1 cellular context compared by ENCODE assay signal in the genomic region with DNA sequence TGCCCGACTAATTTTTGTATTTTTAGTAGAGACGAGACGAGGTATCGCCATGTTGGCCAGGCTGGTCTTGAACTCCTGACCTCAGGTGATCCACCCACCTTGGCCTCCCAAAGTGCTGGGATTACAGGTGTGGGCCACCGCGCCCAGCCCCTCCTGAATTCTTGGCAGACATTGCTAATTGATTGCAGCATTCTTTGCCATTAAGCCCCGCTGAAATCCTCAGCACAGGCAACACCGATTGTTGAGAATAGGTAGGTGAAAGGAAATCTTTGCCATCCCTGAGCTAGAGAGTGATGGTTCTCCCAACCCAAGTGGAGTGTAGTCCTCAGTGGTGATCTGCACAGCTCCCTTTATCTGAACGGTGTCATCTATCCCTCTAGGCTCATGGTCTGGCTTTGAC.
TF ChIP-seq lines count a peak whose summit lies in the region.

No MANE protein-coding gene starts in this region.

TF ChIP-seq in SK-N-SH, 30 proteins besides CTCF, POLR2A, EP300 and RAD21 (continued from another document):
- TF ChIP-seq, protein P1, sequence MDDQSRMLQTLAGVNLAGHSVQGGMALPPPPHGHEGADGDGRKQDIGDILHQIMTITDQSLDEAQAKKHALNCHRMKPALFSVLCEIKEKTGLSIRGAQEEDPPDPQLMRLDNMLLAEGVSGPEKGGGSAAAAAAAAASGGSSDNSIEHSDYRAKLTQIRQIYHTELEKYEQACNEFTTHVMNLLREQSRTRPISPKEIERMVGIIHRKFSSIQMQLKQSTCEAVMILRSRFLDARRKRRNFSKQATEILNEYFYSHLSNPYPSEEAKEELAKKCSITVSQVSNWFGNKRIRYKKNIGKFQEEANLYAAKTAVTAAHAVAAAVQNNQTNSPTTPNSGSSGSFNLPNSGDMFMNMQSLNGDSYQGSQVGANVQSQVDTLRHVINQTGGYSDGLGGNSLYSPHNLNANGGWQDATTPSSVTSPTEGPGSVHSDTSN (IDR thresholded peaks at IDR 0.05): no peak
- TF ChIP-seq, protein P2, sequence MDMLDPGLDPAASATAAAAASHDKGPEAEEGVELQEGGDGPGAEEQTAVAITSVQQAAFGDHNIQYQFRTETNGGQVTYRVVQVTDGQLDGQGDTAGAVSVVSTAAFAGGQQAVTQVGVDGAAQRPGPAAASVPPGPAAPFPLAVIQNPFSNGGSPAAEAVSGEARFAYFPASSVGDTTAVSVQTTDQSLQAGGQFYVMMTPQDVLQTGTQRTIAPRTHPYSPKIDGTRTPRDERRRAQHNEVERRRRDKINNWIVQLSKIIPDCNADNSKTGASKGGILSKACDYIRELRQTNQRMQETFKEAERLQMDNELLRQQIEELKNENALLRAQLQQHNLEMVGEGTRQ (IDR thresholded peaks at IDR 0.05; ENCODE audit: borderline replicate concordance, low read depth, low read length): no peak
- TF ChIP-seq RXRA (IDR thresholded peaks at IDR 0.05; ENCODE audit: borderline replicate concordance, low read depth) (no peak), SIN3A (IDR thresholded peaks at IDR 0.05; ENCODE audit: borderline replicate concordance, low read depth, low read length) (no peak), NRF1 (IDR thresholded peaks at IDR 0.05; ENCODE audit: low read depth, low read length) (no peak), SMC3 (IDR thresholded peaks at IDR 0.05; ENCODE audit: low read depth, low read length) (no peak), TAF1 (IDR thresholded peaks at IDR 0.05; ENCODE audit: borderline replicate concordance, low read depth, low read length) (no peak), TEAD4 (IDR thresholded peaks at IDR 0.05; ENCODE audit: borderline replicate concordance, insufficient read depth) (no peak), MEF2A (IDR thresholded peaks at IDR 0.05; ENCODE audit: borderline replicate concordance, low read depth) (no peak), FOXJ3 (CRISPR knock-in tag; IDR thresholded peaks at IDR 0.05) (no peak), ELF1 (IDR thresholded peaks at IDR 0.05) (no peak), GABPA (IDR thresholded peaks at IDR 0.05; ENCODE audit: low read depth) (no peak), RFX5 (IDR thresholded peaks at IDR 0.05; ENCODE audit: low read length) (no peak), POLR2AphosphoS5 (IDR thresholded peaks at IDR 0.05; ENCODE audit: low read depth, low read length) (no peak)
- TF ChIP-seq, protein P3, sequence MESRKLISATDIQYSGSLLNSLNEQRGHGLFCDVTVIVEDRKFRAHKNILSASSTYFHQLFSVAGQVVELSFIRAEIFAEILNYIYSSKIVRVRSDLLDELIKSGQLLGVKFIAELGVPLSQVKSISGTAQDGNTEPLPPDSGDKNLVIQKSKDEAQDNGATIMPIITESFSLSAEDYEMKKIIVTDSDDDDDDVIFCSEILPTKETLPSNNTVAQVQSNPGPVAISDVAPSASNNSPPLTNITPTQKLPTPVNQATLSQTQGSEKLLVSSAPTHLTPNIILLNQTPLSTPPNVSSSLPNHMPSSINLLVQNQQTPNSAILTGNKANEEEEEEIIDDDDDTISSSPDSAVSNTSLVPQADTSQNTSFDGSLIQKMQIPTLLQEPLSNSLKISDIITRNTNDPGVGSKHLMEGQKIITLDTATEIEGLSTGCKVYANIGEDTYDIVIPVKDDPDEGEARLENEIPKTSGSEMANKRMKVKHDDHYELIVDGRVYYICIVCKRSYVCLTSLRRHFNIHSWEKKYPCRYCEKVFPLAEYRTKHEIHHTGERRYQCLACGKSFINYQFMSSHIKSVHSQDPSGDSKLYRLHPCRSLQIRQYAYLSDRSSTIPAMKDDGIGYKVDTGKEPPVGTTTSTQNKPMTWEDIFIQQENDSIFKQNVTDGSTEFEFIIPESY (IDR thresholded peaks at IDR 0.05; ENCODE audit: borderline replicate concordance, low read depth): no peak
- TF ChIP-seq, protein P4, sequence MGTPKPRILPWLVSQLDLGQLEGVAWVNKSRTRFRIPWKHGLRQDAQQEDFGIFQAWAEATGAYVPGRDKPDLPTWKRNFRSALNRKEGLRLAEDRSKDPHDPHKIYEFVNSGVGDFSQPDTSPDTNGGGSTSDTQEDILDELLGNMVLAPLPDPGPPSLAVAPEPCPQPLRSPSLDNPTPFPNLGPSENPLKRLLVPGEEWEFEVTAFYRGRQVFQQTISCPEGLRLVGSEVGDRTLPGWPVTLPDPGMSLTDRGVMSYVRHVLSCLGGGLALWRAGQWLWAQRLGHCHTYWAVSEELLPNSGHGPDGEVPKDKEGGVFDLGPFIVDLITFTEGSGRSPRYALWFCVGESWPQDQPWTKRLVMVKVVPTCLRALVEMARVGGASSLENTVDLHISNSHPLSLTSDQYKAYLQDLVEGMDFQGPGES (IDR thresholded peaks at IDR 0.05; ENCODE audit: low read depth, low read length): no peak
- TF ChIP-seq, protein P5, sequence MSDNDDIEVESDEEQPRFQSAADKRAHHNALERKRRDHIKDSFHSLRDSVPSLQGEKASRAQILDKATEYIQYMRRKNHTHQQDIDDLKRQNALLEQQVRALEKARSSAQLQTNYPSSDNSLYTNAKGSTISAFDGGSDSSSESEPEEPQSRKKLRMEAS (IDR thresholded peaks at IDR 0.05; ENCODE audit: low read depth): no peak
